In genomic region chr14:42222924-42223471, GRCh38 we compare ENCODE assay signal across 8 cellular contexts.
DNase-seq lines count a peak whose midpoint lies in the region; ATAC-seq and TF ChIP-seq lines count a peak whose summit lies in the region.

No MANE protein-coding gene starts in this region.

- H3K27me3 Mint-ChIP-seq in CD14-positive monocyte (ENCODE audit: low read depth in 3 of 3), result peaks cover 0 to 1% (median 0%) of the 10 kb centered on the region in 3 donors

- TF ChIP-seq CTCF in AG09309 (IDR thresholded peaks at IDR 0.05; ENCODE audit: control insufficient read depth, insufficient read depth, low read depth, low read length, missing control alignments), result no peak
- no peak for TF ChIP-seq CTCF in fibroblast of the aortic adventitia (IDR thresholded peaks at IDR 0.05; ENCODE audit: insufficient read depth, low read length)
- TF ChIP-seq CTCF in CD14-positive monocyte (IDR thresholded peaks at IDR 0.05), result no peak

- no peaks in the 10 kb centered on the region for H3K27me3 ChIP-seq in aorta (ENCODE audit: control insufficient read depth in 1 of 2, insufficient read depth in 2 of 2, low read length in 1 of 2)

- H3K27ac Mint-ChIP-seq in CD14-positive monocyte, result no peak overlapping the region

- no peaks in the 10 kb centered on the region for H3K36me3 Mint-ChIP-seq in CD14-positive monocyte

- no peak overlapping the region for H3K4me3 Mint-ChIP-seq in CD14-positive monocyte

- H3K4me1 ChIP-seq in aorta (ENCODE audit: control insufficient read depth in 1 of 2, insufficient read depth in 2 of 2, low read length in 2 of 2), result no peaks in the 10 kb centered on the region

- ATAC-seq in GM19025 (IDR thresholded peaks at IDR 0.05; ENCODE audit: low read depth, unreplicated experiment) (peak; percentile 82), HG03066 (IDR thresholded peaks at IDR 0.05; ENCODE audit: low read depth, unreplicated experiment) (peak; percentile 94), aorta (ENCODE audit: low FRiP score) (peak; percentile 67)

- DNase-seq in AG09309 (ENCODE audit: low read depth) (peak; percentile 44), NCI-H510A (lab: John Stamatoyannopoulos, UW) (peak; percentile 72), fibroblast of the aortic adventitia (ENCODE audit: low read depth) (peak; percentile 79), aorta (no peak), CD14-positive monocyte (ENCODE audit: low spot score) (no peak)
- no peak for DNase-seq in activated T-cell treated with anti-CD3 and anti-CD28 coated beads, Interleukin-2, amount 50 U/mL, for 48 hours

- no peaks in the 10 kb centered on the region for H3K9me3 ChIP-seq in aorta (ENCODE audit: control insufficient read depth, low read length)

- no peak overlapping the region for H3K27ac ChIP-seq in aorta (ENCODE audit: low read depth in 1 of 2, low read length in 2 of 2)

- 13 to 17% methylated on average over 3 of the region's 3 CpGs for WGBS in aorta, 2 donors

- no peak overlapping the region for H3K4me3 ChIP-seq in AG09309 (ENCODE audit: control insufficient read depth, low read depth, low read length)
- H3K4me3 ChIP-seq in fibroblast of the aortic adventitia (ENCODE audit: low read depth, low read length), result no peak overlapping the region
- H3K4me3 ChIP-seq in aorta (ENCODE audit: low read length in 2 of 2), result no peak overlapping the region

- H3K4me1 Mint-ChIP-seq in CD14-positive monocyte, result no peaks in the 10 kb centered on the region

- peaks cover 0 to 3% (median 0%) of the 10 kb centered on the region in 7 donors for H3K9me3 Mint-ChIP-seq in CD14-positive monocyte

- H3K36me3 ChIP-seq in aorta (ENCODE audit: control insufficient read depth in 1 of 2, insufficient read depth in 2 of 2, low read length in 1 of 2), result no peaks in the 10 kb centered on the region

- intact Hi-C loops in aorta (cut with DNase I) (no loop called here), CD14-positive monocyte (cut with micrococcal nuclease) (no loop called here)

Comparison
In these comparisons a context has a peak if more than half of its experiments do, and no peak if none do; other contexts are left out.
1. DNase-seq: peak in AG09309 (single experiment), NCI-H510A (single experiment) and fibroblast of the aortic adventitia (single experiment); none in aorta (0 of 2), CD14-positive monocyte (single experiment) and activated T-cell treated with anti-CD3 and anti-CD28 coated beads, Interleukin-2, amount 50 U/mL, for 48 hours (0 of 2).
2. Peak in every context shown above with its lines, with median percentiles within 50 percentile points of each other: ATAC-seq.